In genomic region chr14:54893151-54893760, GRCh38 we compare ENCODE assay signal across 8 cellular contexts.
DNase-seq lines count a peak whose midpoint lies in the region; ATAC-seq and TF ChIP-seq lines count a peak whose summit lies in the region.

No MANE protein-coding gene starts in this region.

- no peak overlapping the region for H3K27ac ChIP-seq in C4-2B

- DNase-seq in NCI-H1105 treated with DMSO at 0.1 percent for 48 hours (lab: John Stamatoyannopoulos, UW), result peak; percentile 33
- peak; percentile 33 to 72 for DNase-seq in foreskin fibroblast
- DNase-seq in pons (ENCODE audit: low spot score), result peak; percentile 53
- no peak for DNase-seq in 8988T

- TF ChIP-seq CTCF in C4-2B (conservative IDR thresholded peaks at IDR 0.05) (peak; percentile 90), GM12875 (IDR thresholded peaks at IDR 0.05; ENCODE audit: borderline replicate concordance, insufficient read depth, low read depth, low read length) (peak; percentile 63; the same call in 1 of the 2 replicates), WI38 (IDR thresholded peaks at IDR 0.05; ENCODE audit: low read depth, low read length) (peak; percentile 68), foreskin fibroblast (IDR thresholded peaks at IDR 0.05; ENCODE audit: low read depth, low read length) (peak; percentile 74)

- H3K4me3 ChIP-seq in GM12875 (ENCODE audit: low read depth, low read length), result no peak overlapping the region
- H3K4me3 ChIP-seq in WI38 (ENCODE audit: low read depth, low read length), result no peak overlapping the region
- no peak overlapping the region for H3K4me3 ChIP-seq in foreskin fibroblast (ENCODE audit: low read depth in 1 of 2, low read length in 2 of 2)

- no peak for ATAC-seq in HG02938 (IDR thresholded peaks at IDR 0.05; ENCODE audit: unreplicated experiment)
